In the genomic region with DNA sequence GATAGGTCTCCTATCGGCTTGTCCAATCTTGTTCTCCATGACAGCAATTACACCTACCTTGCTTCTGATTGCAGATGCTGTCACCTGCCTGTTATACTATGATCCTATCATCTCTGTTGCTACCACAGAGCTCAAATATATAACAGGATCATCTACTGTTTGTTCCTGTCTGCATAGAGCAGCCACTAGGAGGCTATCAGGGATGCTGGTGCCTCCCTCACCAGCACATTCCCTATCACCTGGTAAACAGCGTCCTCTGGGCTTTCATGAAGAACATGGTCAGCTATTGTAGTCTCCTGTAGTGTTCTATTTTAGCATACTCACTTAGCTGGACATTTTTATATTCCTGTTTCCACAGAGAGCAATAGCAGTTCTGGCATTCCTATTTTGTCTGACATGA, we compare ENCODE assay signal across 16 cellular contexts.
DNase-seq lines count a peak whose midpoint lies in the region; ATAC-seq, FAIRE-seq and TF ChIP-seq lines count a peak whose summit lies in the region.
"Had no signal": no experiment of that assay in that cellular context is flagged by ENCODE, and none has a peak within 500 bp of the region (broad histone marks: within the 10 kb centered on the region; RNA-seq: fewer than 3 reads in every experiment).

No MANE protein-coding gene starts in this region.

- H3K4me2 ChIP-seq in PC-9: no peak overlapping the region
- H3K4me2 ChIP-seq: KMS-11 had no signal

- H3K9me2 ChIP-seq in PC-9 (ENCODE audit: insufficient read depth): no peaks in the 10 kb centered on the region

- H3K4me3 ChIP-seq in left ventricle myocardium inferior: no peak overlapping the region
- H3K4me3 ChIP-seq in right cardiac atrium (ENCODE audit: low read length): no peak overlapping the region
- no peak overlapping the region for H3K4me3 ChIP-seq in PC-9
- H3K4me3 ChIP-seq in fibroblast of pulmonary artery (replicated peaks; ENCODE audit: low read depth, low read length): no peak overlapping the region
- H3K4me3 ChIP-seq in pancreas: no peak overlapping the region
- H3K4me3 ChIP-seq: gastrocnemius medialis, upper lobe of right lung had no signal

- H3K36me3 ChIP-seq in left ventricle myocardium inferior: no peaks in the 10 kb centered on the region
- no peaks in the 10 kb centered on the region for H3K36me3 ChIP-seq in PC-9 (ENCODE audit: low read depth)
- no peaks in the 10 kb centered on the region for H3K36me3 ChIP-seq in pancreas
- H3K36me3 ChIP-seq: gastrocnemius medialis, upper lobe of right lung had no signal

- H2AFZ ChIP-seq in PC-9: no peak overlapping the region

- H3K79me2 ChIP-seq in PC-9 (ENCODE audit: low read depth): no peaks in the 10 kb centered on the region

- no peaks in the 10 kb centered on the region for H3K9me3 ChIP-seq in left ventricle myocardium inferior (replicated peaks)
- H3K9me3 ChIP-seq in right cardiac atrium (ENCODE audit: control insufficient read depth, low read length): no peaks in the 10 kb centered on the region
- H3K9me3 ChIP-seq in PC-9 (ENCODE audit: insufficient read depth, low read depth): no peaks in the 10 kb centered on the region; the same call in 1 of the 2 replicates
- H3K9me3 ChIP-seq in pancreas: no peaks in the 10 kb centered on the region
- H3K9me3 ChIP-seq: gastrocnemius medialis, upper lobe of right lung had no signal

- intact Hi-C loops in left ventricle myocardium inferior (cut with micrococcal nuclease): no loop called here
- intact Hi-C loops in right cardiac atrium (cut with DNase I): no loop called here
- intact Hi-C loops in PC-9 (cut with micrococcal nuclease; ENCODE audit: unreplicated experiment): no loop called here
- intact Hi-C loops in pancreas (cut with DNase I): no loop called here

- POLR2A ChIA-PET in PC-9 (lab: Charles Lee; ENCODE audit: unreplicated experiment): no interaction called here

- no peak for DNase-seq in left ventricle myocardium inferior
- no peak for DNase-seq in right cardiac atrium
- no peak for DNase-seq in PC-9
- no peak for DNase-seq in fibroblast of pulmonary artery (ENCODE audit: low read depth)
- DNase-seq in GM03348 (ENCODE audit: low spot score): no peak
- DNase-seq in pancreas: no peak
- DNase-seq in AG20443 (ENCODE audit: low spot score): no peak
- DNase-seq in NCI-H187 treated with DMSO at 0.1 percent for 48 hours (lab: John Stamatoyannopoulos, UW): no peak
- DNase-seq: activated effector memory CD4-positive, alpha-beta T cell treated with anti-CD3 and anti-CD28 coated beads, Interleukin-2, amount 50 U/mL, for 16 hours; DMS79 treated with DMSO at 0.1 percent for 48 hours; effector CD8-positive, alpha-beta T cell; gastrocnemius medialis; NCI-H2227 treated with DMSO at 0.1 percent for 48 hours; retina; upper lobe of right lung had no signal

- H3F3A ChIP-seq in PC-9 (ENCODE audit: insufficient read depth, low read depth): no peaks in the 10 kb centered on the region

- ATAC-seq in right cardiac atrium (no peak), pancreas (no peak)
- ATAC-seq: gastrocnemius medialis, upper lobe of right lung had no signal

- H3K27me3 ChIP-seq in left ventricle myocardium inferior (ENCODE audit: low read depth): no peaks in the 10 kb centered on the region
- no peaks in the 10 kb centered on the region for H3K27me3 ChIP-seq in right cardiac atrium (ENCODE audit: control insufficient read depth, insufficient read depth)
- no peaks in the 10 kb centered on the region for H3K27me3 ChIP-seq in PC-9 (ENCODE audit: insufficient read depth, low read depth)
- H3K27me3 ChIP-seq in pancreas: no peaks in the 10 kb centered on the region
- H3K27me3 ChIP-seq: gastrocnemius medialis, upper lobe of right lung had no signal

- H4K20me1 ChIP-seq in PC-9 (ENCODE audit: insufficient read depth): no peaks in the 10 kb centered on the region

- CTCF ChIA-PET in PC-9 (lab: Charles Lee): interaction anchor here (0.6 kb wide), 1 partner anchor 741 kb away, joined by 3 read pairs; no protein-coding TSS in a partner anchor

- H3K4me1 ChIP-seq in left ventricle myocardium inferior (no peaks in the 10 kb centered on the region), right cardiac atrium (ENCODE audit: control insufficient read depth, insufficient read depth, low read length) (no peaks in the 10 kb centered on the region), PC-9 (replicated peaks; ENCODE audit: insufficient read depth) (no peaks in the 10 kb centered on the region), pancreas (no peaks in the 10 kb centered on the region)
- H3K4me1 ChIP-seq: gastrocnemius medialis, upper lobe of right lung had no signal

- no peak overlapping the region for H3K27ac ChIP-seq in left ventricle myocardium inferior (replicated peaks)
- no peak overlapping the region for H3K27ac ChIP-seq in right cardiac atrium (ENCODE audit: low read length)
- no peak overlapping the region for H3K27ac ChIP-seq in PC-9
- H3K27ac ChIP-seq in pancreas: no peak overlapping the region
- H3K27ac ChIP-seq: gastrocnemius medialis, KMS-11, upper lobe of right lung had no signal

- BruUV-seq in PC-9 (replicated peaks; lab: Mats Ljungman, UMichigan): no TSS peak

- no peak for FAIRE-seq in pancreas (lab: Jason Lieb, UNC)

- WGBS in right cardiac atrium: 73% methylated on average over 2 of the region's 2 CpGs
- 62 to 63% methylated on average over 2 of the region's 2 CpGs for WGBS in pancreas, 2 donors

- peak; percentile 31 for TF ChIP-seq CTCF in left ventricle myocardium inferior (IDR thresholded peaks at IDR 0.05; ENCODE audit: borderline replicate concordance)
- TF ChIP-seq CTCF in PC-9 (conservative IDR thresholded peaks at IDR 0.05): peak; percentile 39; the same call in 1 of the 2 replicates
- TF ChIP-seq CTCF in fibroblast of pulmonary artery (IDR thresholded peaks at IDR 0.05; ENCODE audit: low read length, missing control alignments): peak; percentile 11
- TF ChIP-seq CTCF in pancreas (IDR thresholded peaks at IDR 0.05): no peak

Comparison
In these comparisons a context has a peak if more than half of its experiments do, and no peak if none do; other contexts are left out.
1. CTCF ChIP-seq: peak in left ventricle myocardium inferior (single experiment), PC-9 (single experiment) and fibroblast of pulmonary artery (single experiment); none in pancreas (0 of 4).